Comparison of ENCODE assay signal across 25 cellular contexts in genomic region chr11:67611165-67611564, GRCh38. TPM values are rescaled to one million over a fixed set of nuclear protein-coding genes. Genes with fewer than 3 reads are reported as not detected.
"Had no signal": no experiment of that assay in that cellular context is flagged by ENCODE, and none has a peak within 500 bp of the region (broad histone marks: within the 10 kb centered on the region; RNA-seq: fewer than 3 reads in every experiment).

No MANE protein-coding gene starts in this region.

- H3K9me3 ChIP-seq: ascending aorta, body of pancreas, Peyer's patch had no signal

- DNase-seq: activated CD4-positive, alpha-beta T cell treated with anti-CD3 and anti-CD28 coated beads, Interleukin-2, amount 50 U/mL, for 1 hour; activated CD4-positive, CD25-positive, alpha-beta regulatory T cell; activated CD8-positive, alpha-beta memory T cell treated with anti-CD3 and anti-CD28 coated beads, Interleukin-2, amount 10 ng/mL, durations not matched to agents 7 days and 5 days; activated naive CD8-positive, alpha-beta T cell treated with anti-CD3 and anti-CD28 coated beads, Interleukin-2, amount 50 U/mL, for 24 hours; activated T-cell treated with anti-CD3 and anti-CD28 coated beads, Interleukin-2, amount 50 U/mL, for 24 hours; amniotic stem cell; body of pancreas; Karpas-422; MM.1S; NCI-H1105 treated with DMSO at 0.1 percent for 48 hours; NCI-H1436 treated with DMSO at 0.1 percent for 48 hours; NCI-H187; NCI-H2081; NCI-H510A treated with DMSO at 0.1 percent for 48 hours; NCI-H69; NK-92 treated with Interleukin-12 subunit alpha and Interleukin-12 subunit beta, amount 100 ng/mL, for 24 hours; Peyer's patch; SHP77 treated with DMSO at 0.1 percent for 48 hours; T-helper 2 cell had no signal

- H3K4me1 Mint-ChIP-seq: activated T-helper 17 cell treated with anti-CD3 and anti-CD28 coated beads, Interleukin-2, amount 50 U/mL, for 72 hours had no signal

- H3K4me3 ChIP-seq: ascending aorta, body of pancreas, Peyer's patch had no signal

- ATAC-seq: activated CD8-positive, alpha-beta memory T cell treated with anti-CD3 and anti-CD28 coated beads, Interleukin-2, amount 10 ng/mL, durations not matched to agents 7 days and 5 days; activated naive CD8-positive, alpha-beta T cell treated with anti-CD3 and anti-CD28 coated beads, Interleukin-2, amount 50 U/mL, for 24 hours; activated T-helper 17 cell treated with anti-CD3 and anti-CD28 coated beads, Interleukin-2, amount 50 U/mL, for 72 hours; body of pancreas had no signal

- H3K27ac ChIP-seq: ascending aorta, body of pancreas, Peyer's patch, VCaP had no signal

- H3K27me3 ChIP-seq: ascending aorta, body of pancreas had no signal

- H3K9me3 Mint-ChIP-seq: activated naive CD4-positive, alpha-beta T cell treated with anti-CD3 and anti-CD28 coated beads, Interleukin-2, amount 50 U/mL, for 24 hours; activated naive CD8-positive, alpha-beta T cell treated with anti-CD3 and anti-CD28 coated beads, Interleukin-2, amount 50 U/mL, for 24 hours; activated T-cell treated with anti-CD3 and anti-CD28 coated beads, Interleukin-2, amount 50 U/mL, for 24 hours; activated T-helper 17 cell treated with anti-CD3 and anti-CD28 coated beads, Interleukin-2, amount 50 U/mL, for 72 hours; central memory CD8-positive, alpha-beta T cell had no signal

- H3K27me3 Mint-ChIP-seq: activated CD8-positive, alpha-beta memory T cell treated with anti-CD3 and anti-CD28 coated beads, Interleukin-2, amount 10 ng/mL, durations not matched to agents 7 days and 5 days; activated naive CD4-positive, alpha-beta T cell treated with anti-CD3 and anti-CD28 coated beads, Interleukin-2, amount 50 U/mL, for 24 hours; activated naive CD8-positive, alpha-beta T cell treated with anti-CD3 and anti-CD28 coated beads, Interleukin-2, amount 50 U/mL, for 24 hours; activated T-cell treated with anti-CD3 and anti-CD28 coated beads, Interleukin-2, amount 50 U/mL, for 24 hours; activated T-helper 17 cell treated with anti-CD3 and anti-CD28 coated beads, Interleukin-2, amount 50 U/mL, for 72 hours; central memory CD8-positive, alpha-beta T cell had no signal

- H3K27ac Mint-ChIP-seq: activated CD8-positive, alpha-beta memory T cell treated with anti-CD3 and anti-CD28 coated beads, Interleukin-2, amount 10 ng/mL, durations not matched to agents 7 days and 5 days; activated naive CD4-positive, alpha-beta T cell treated with anti-CD3 and anti-CD28 coated beads, Interleukin-2, amount 50 U/mL, for 24 hours; activated T-helper 17 cell treated with anti-CD3 and anti-CD28 coated beads, Interleukin-2, amount 50 U/mL, for 72 hours had no signal

- H3K4me3 Mint-ChIP-seq: activated CD8-positive, alpha-beta memory T cell treated with anti-CD3 and anti-CD28 coated beads, Interleukin-2, amount 10 ng/mL, durations not matched to agents 7 days and 5 days; activated naive CD4-positive, alpha-beta T cell treated with anti-CD3 and anti-CD28 coated beads, Interleukin-2, amount 50 U/mL, for 24 hours; activated naive CD8-positive, alpha-beta T cell treated with anti-CD3 and anti-CD28 coated beads, Interleukin-2, amount 50 U/mL, for 24 hours; activated T-cell treated with anti-CD3 and anti-CD28 coated beads, Interleukin-2, amount 50 U/mL, for 24 hours; activated T-helper 17 cell treated with anti-CD3 and anti-CD28 coated beads, Interleukin-2, amount 50 U/mL, for 72 hours; central memory CD8-positive, alpha-beta T cell had no signal

RNA-seq across cellular contexts. Expression of gene TBX10, which starts 28.4 kb away (rescaled TPM):
- total RNA-seq: activated CD8-positive, alpha-beta memory T cell treated with anti-CD3 and anti-CD28 coated beads, Interleukin-2, amount 10 ng/mL, durations not matched to agents 7 days and 5 days; activated T-helper 17 cell treated with anti-CD3 and anti-CD28 coated beads, Interleukin-2, amount 50 U/mL, for 72 hours; ascending aorta; body of pancreas; SK-MEL-5 had no signal

RNA-seq across cellular contexts. Expression of gene ACY3, which starts 39.4 kb away (rescaled TPM):
- total RNA-seq: ascending aorta, SK-MEL-5 had no signal
